ENCODE assay signal across 15 cellular contexts in genomic region chr16:4915226-4915761, GRCh38. TPM values are rescaled to one million over a fixed set of nuclear protein-coding genes. Genes with fewer than 3 reads are reported as not detected.
DNase-seq lines count a peak whose midpoint lies in the region; ATAC-seq, FAIRE-seq and TF ChIP-seq lines count a peak whose summit lies in the region.
"Had no signal": no experiment of that assay in that cellular context is flagged by ENCODE, and none has a peak within 500 bp of the region (broad histone marks: within the 10 kb centered on the region; RNA-seq: fewer than 3 reads in every experiment).

No MANE protein-coding gene starts in this region.

- H3K27me3 ChIP-seq in astrocyte (ENCODE audit: insufficient read depth, low read length) = no peaks in the 10 kb centered on the region
- H3K27me3 ChIP-seq: BE2C, upper lobe of right lung had no signal

- no peak for TF ChIP-seq CTCF in AG04449 (IDR thresholded peaks at IDR 0.05; ENCODE audit: insufficient read depth, low read length, missing control alignments)
- TF ChIP-seq CTCF in astrocyte (IDR thresholded peaks at IDR 0.05; ENCODE audit: insufficient read depth, low read depth, low read length) = no peak

- peak overlapping the region; percentile 49 for H3K4me2 ChIP-seq in astrocyte (ENCODE audit: low read length)

- peak overlapping the region; percentile 22 for H3K9ac ChIP-seq in astrocyte (ENCODE audit: low read length)

- H3K9me3 ChIP-seq in astrocyte (ENCODE audit: insufficient read depth, low read depth, low read length) = peaks cover 2% of the 10 kb centered on the region
- H3K9me3 ChIP-seq: BE2C, upper lobe of right lung had no signal

- peak overlapping the region; percentile 78 for H3K27ac ChIP-seq in astrocyte (ENCODE audit: low read depth, low read length)
- H3K27ac ChIP-seq: upper lobe of right lung had no signal

- H2AFZ ChIP-seq in astrocyte (ENCODE audit: low read depth, low read length) = no peak overlapping the region

- DNase-seq in AG04449 (ENCODE audit: low read depth, low spot score) (peak; percentile 70), HK-2 (ENCODE audit: unreplicated experiment) (peak; percentile 31), astrocyte (ENCODE audit: low read depth) (peak; percentile 94), hepatic stellate cell (ENCODE audit: low spot score) (peak; percentile 63), SKM-1 (lab: John Stamatoyannopoulos, UW; ENCODE audit: unreplicated experiment) (no peak)
- no peak for DNase-seq in activated CD8-positive, alpha-beta T cell treated with anti-CD3 and anti-CD28 coated beads, Interleukin-2, amount 10 ng/mL, durations not matched to agents 7 days and 5 days
- DNase-seq: activated T-cell treated with anti-CD3 and anti-CD28 coated beads for 4 hours, BE2C, NCI-H2029, upper lobe of right lung had no signal

- ATAC-seq in activated CD8-positive, alpha-beta T cell treated with anti-CD3 and anti-CD28 coated beads, Interleukin-2, amount 10 ng/mL, durations not matched to agents 7 days and 5 days = no peak
- ATAC-seq in HG03457 (IDR thresholded peaks at IDR 0.05; ENCODE audit: unreplicated experiment) (no peak), HG02571 (IDR thresholded peaks at IDR 0.05; ENCODE audit: unreplicated experiment) (no peak)
- ATAC-seq: upper lobe of right lung had no signal

- no peaks in the 10 kb centered on the region for H3K27me3 Mint-ChIP-seq in astrocyte (ENCODE audit: low read depth, unreplicated experiment)
- no peaks in the 10 kb centered on the region for H3K27me3 Mint-ChIP-seq in activated CD8-positive, alpha-beta T cell treated with anti-CD3 and anti-CD28 coated beads, Interleukin-2, amount 10 ng/mL, durations not matched to agents 7 days and 5 days (ENCODE audit: low read depth)

- no peaks in the 10 kb centered on the region for H3K9me3 Mint-ChIP-seq in astrocyte (ENCODE audit: unreplicated experiment)
- H3K9me3 Mint-ChIP-seq in activated CD8-positive, alpha-beta T cell treated with anti-CD3 and anti-CD28 coated beads, Interleukin-2, amount 10 ng/mL, durations not matched to agents 7 days and 5 days (ENCODE audit: insufficient read depth) = no peaks in the 10 kb centered on the region

- CTCF ChIA-PET in AG04449 (lab: Yijun Ruan, JAX) = no interaction called here
- CTCF ChIA-PET in activated CD8-positive, alpha-beta T cell treated with anti-CD3 and anti-CD28 coated beads, Interleukin-2, amount 10 ng/mL, durations not matched to agents 7 days and 5 days (lab: Charles Lee) = no interaction called here

- peak overlapping the region; percentile 87 for H3K27ac Mint-ChIP-seq in astrocyte (ENCODE audit: unreplicated experiment)
- H3K27ac Mint-ChIP-seq in activated CD8-positive, alpha-beta T cell treated with anti-CD3 and anti-CD28 coated beads, Interleukin-2, amount 10 ng/mL, durations not matched to agents 7 days and 5 days = no peak overlapping the region

- H3K4me3 Mint-ChIP-seq in astrocyte (ENCODE audit: unreplicated experiment) = no peak overlapping the region
- no peak overlapping the region for H3K4me3 Mint-ChIP-seq in activated CD8-positive, alpha-beta T cell treated with anti-CD3 and anti-CD28 coated beads, Interleukin-2, amount 10 ng/mL, durations not matched to agents 7 days and 5 days

- no peaks in the 10 kb centered on the region for H3K36me3 ChIP-seq in astrocyte (ENCODE audit: insufficient read depth, low read length)
- H3K36me3 ChIP-seq: BE2C, upper lobe of right lung had no signal

- H3K36me3 Mint-ChIP-seq in astrocyte (ENCODE audit: low read depth, unreplicated experiment) = no peaks in the 10 kb centered on the region
- no peaks in the 10 kb centered on the region for H3K36me3 Mint-ChIP-seq in activated CD8-positive, alpha-beta T cell treated with anti-CD3 and anti-CD28 coated beads, Interleukin-2, amount 10 ng/mL, durations not matched to agents 7 days and 5 days (ENCODE audit: low read depth)

- peaks cover 16% of the 10 kb centered on the region for H3K4me1 Mint-ChIP-seq in astrocyte (ENCODE audit: low read depth, unreplicated experiment)
- H3K4me1 Mint-ChIP-seq in activated CD8-positive, alpha-beta T cell treated with anti-CD3 and anti-CD28 coated beads, Interleukin-2, amount 10 ng/mL, durations not matched to agents 7 days and 5 days (ENCODE audit: low read depth) = no peaks in the 10 kb centered on the region

- H3K4me3 ChIP-seq in AG04449 (ENCODE audit: low read depth, low read length) = no peak overlapping the region
- H3K4me3 ChIP-seq in astrocyte (ENCODE audit: insufficient read depth, low read depth, low read length) = no peak overlapping the region
- H3K4me3 ChIP-seq: lung, upper lobe of right lung had no signal

- H3K4me1 ChIP-seq in astrocyte (ENCODE audit: insufficient read depth, low read length) = peaks cover 20% of the 10 kb centered on the region
- H3K4me1 ChIP-seq: BE2C, upper lobe of right lung had no signal

- H3K79me2 ChIP-seq in astrocyte (ENCODE audit: insufficient read depth, low read length) = no peaks in the 10 kb centered on the region

- H4K20me1 ChIP-seq in astrocyte (ENCODE audit: insufficient read depth, low read length) = no peaks in the 10 kb centered on the region

- POLR2A ChIA-PET in AG04449 (lab: Yijun Ruan, JAX) = interaction anchor here (0.7 to 1.3 kb wide), 4 partner anchors 20 to 68 kb away, joined by 3 to 5 read pairs (median 4); partner anchors contain the start of genes GLYR1 and UBN1
- POLR2A ChIA-PET in activated CD8-positive, alpha-beta T cell treated with anti-CD3 and anti-CD28 coated beads, Interleukin-2, amount 10 ng/mL, durations not matched to agents 7 days and 5 days (lab: Charles Lee) = no interaction called here

- peak; percentile 39 for FAIRE-seq in astrocyte (lab: Jason Lieb, UNC)
- FAIRE-seq: bronchial epithelial cell had no signal

RNA-seq across cellular contexts. Expression of gene PPL, which starts 21.7 kb away (rescaled TPM):
- total RNA-seq in astrocyte = 5.8 and 12.3 TPM in 2 replicates
- not detected for total RNA-seq in activated CD8-positive, alpha-beta T cell treated with anti-CD3 and anti-CD28 coated beads, Interleukin-2, amount 10 ng/mL, durations not matched to agents 7 days and 5 days

RNA-seq across cellular contexts. Expression of gene SEC14L5, which starts 42.8 kb away (rescaled TPM):
- total RNA-seq in astrocyte = 0.12 and 0.32 TPM in 2 replicates
- not detected for total RNA-seq in activated CD8-positive, alpha-beta T cell treated with anti-CD3 and anti-CD28 coated beads, Interleukin-2, amount 10 ng/mL, durations not matched to agents 7 days and 5 days
- total RNA-seq: glomerular endothelial cell had no signal

Comparison
In these comparisons a context has a peak if more than half of its experiments do, and no peak if none do; other contexts are left out.
1. DNase-seq: peak in AG04449 (single experiment), HK-2 (single experiment), astrocyte (single experiment) and hepatic stellate cell (single experiment); none in activated CD8-positive, alpha-beta T cell treated with anti-CD3 and anti-CD28 coated beads, Interleukin-2, amount 10 ng/mL, durations not matched to agents 7 days and 5 days (single experiment) and SKM-1 (single experiment).